15 cellular contexts compared by ENCODE assay signal in the genomic region with DNA sequence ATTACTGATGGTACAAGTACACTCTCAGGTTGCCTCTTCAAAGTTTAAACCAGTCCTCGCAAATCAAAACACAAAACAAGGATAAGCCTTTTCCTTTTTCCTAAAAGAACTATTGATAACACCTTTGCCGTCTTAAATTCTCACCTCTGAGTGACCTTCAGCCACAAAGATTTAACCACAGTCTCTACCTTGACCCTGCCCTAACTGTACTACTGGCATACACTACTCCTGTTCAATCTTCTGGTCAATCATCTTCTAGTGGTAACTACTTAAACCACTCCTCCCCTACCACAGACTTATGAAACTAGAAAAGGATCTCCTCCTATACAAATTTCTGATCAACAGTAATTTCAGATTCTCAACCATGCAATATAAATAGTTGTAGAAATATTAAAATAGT. TPM values are rescaled to one million over a fixed set of nuclear protein-coding genes. Genes with fewer than 3 reads are reported as not detected.
DNase-seq lines count a peak whose midpoint lies in the region; ATAC-seq lines count a peak whose summit lies in the region.
"Had no signal": no experiment of that assay in that cellular context is flagged by ENCODE, and none has a peak within 500 bp of the region (broad histone marks: within the 10 kb centered on the region; RNA-seq: fewer than 3 reads in every experiment).

No MANE protein-coding gene starts in this region.

- peak; percentile 99 for ATAC-seq in GM19043 (IDR thresholded peaks at IDR 0.05; ENCODE audit: low read depth, unreplicated experiment)
- peak; percentile 81 for ATAC-seq in GM21825 (IDR thresholded peaks at IDR 0.05; ENCODE audit: unreplicated experiment)
- ATAC-seq in HG03135 (IDR thresholded peaks at IDR 0.05; ENCODE audit: unreplicated experiment), result peak; percentile 94
- no peak for ATAC-seq in memory B cell (ENCODE audit: low read depth)
- ATAC-seq in Right ventricle myocardium inferior, result no peak

- H3K27ac Mint-ChIP-seq in memory B cell, result peak overlapping the region; percentile 38

- peaks cover 16% of the 10 kb centered on the region for H3K4me1 Mint-ChIP-seq in memory B cell

- DNase-seq in memory B cell (ENCODE audit: low spot score in 2 of 2) (no peak), G401 (ENCODE audit: low spot score) (no peak), Right ventricle myocardium inferior (ENCODE audit: missing footprints) (no peak), RPMI8226 (no peak), HPDE6-E6E7 (ENCODE audit: extremely low spot score) (no peak)
- DNase-seq: activated CD4-positive, alpha-beta T cell treated with anti-CD3 and anti-CD28 coated beads, Interleukin-2, amount 50 U/mL, for 4 hours; anterior cingulate cortex; cortex of kidney; mesenchymal stem cell; NCI-H146; nucleus accumbens had no signal

- peaks cover 23% of the 10 kb centered on the region for H3K36me3 Mint-ChIP-seq in memory B cell

- no peak overlapping the region for H3K4me3 Mint-ChIP-seq in memory B cell
- H3K4me3 Mint-ChIP-seq: CD14-positive monocyte had no signal

- in situ Hi-C loops in G401 (cut with HindIII; ENCODE audit: low sequenced_read_pairs), result no loop called here

- no peaks in the 10 kb centered on the region for H3K9me3 Mint-ChIP-seq in memory B cell
- H3K9me3 Mint-ChIP-seq: CD14-positive monocyte had no signal

- intact Hi-C loops in Right ventricle myocardium inferior (cut with DNase I), result no loop called here

- H3K27me3 Mint-ChIP-seq in memory B cell, result no peaks in the 10 kb centered on the region

RNA-seq across cellular contexts. Expression of gene UPF2, which starts 15.1 kb away (rescaled TPM):
- 10.3 and 12.9 TPM in 2 replicates for total RNA-seq in G401 (2014; rRNA removed; shearing (Covaris generic))
- total RNA-seq in Right ventricle myocardium inferior, result 20.7 TPM

RNA-seq across cellular contexts. Expression of gene DHTKD1, which starts 41.2 kb away (rescaled TPM):
- 26.4 and 42.5 TPM in 2 replicates for total RNA-seq in G401 (2014; rRNA removed; shearing (Covaris generic))
- total RNA-seq in Right ventricle myocardium inferior, result 22.9 TPM

Comparison
In these comparisons a context has a peak if more than half of its experiments do, and no peak if none do; other contexts are left out.
1. ATAC-seq: peak in GM19043 (single experiment), GM21825 (single experiment) and HG03135 (single experiment); none in memory B cell (single experiment) and Right ventricle myocardium inferior (single experiment).